Comparison of ENCODE assay signal across 1 cellular context in genomic region chr1:228165372-228166169, GRCh38.
A peak's percentile ranks its signal among the peaks of the same experiment; 100 is the strongest.
TF ChIP-seq lines count a peak whose summit lies in the region.

IBA57 (plus strand) TSS chr1:228165804; CDS start chr1:228165817, 13 bp downstream.

TF ChIP-seq in GM12878, 131 proteins besides CTCF, POLR2A, EP300 and RAD21 (continued from another document and continues in another):
- TF ChIP-seq BCL3 (IDR thresholded peaks at IDR 0.05; ENCODE audit: borderline replicate concordance, insufficient read depth, low read depth, low read length, poor library complexity, severe bottlenecking) (peak; percentile 30), IKZF2 (IDR thresholded peaks at IDR 0.05) (no peak), IKZF1 (conservative IDR thresholded peaks at IDR 0.05) (peak; percentile 97), CHD4 (IDR thresholded peaks at IDR 0.05) (no peak), DPF2 (IDR thresholded peaks at IDR 0.05) (peak; percentile 90), BACH1 (IDR thresholded peaks at IDR 0.05; ENCODE audit: borderline replicate concordance) (peak; percentile 97), POLR2AphosphoS2 (IDR thresholded peaks at IDR 0.05; ENCODE audit: low read depth, low read length) (peak; percentile 93), NR2C1 (IDR thresholded peaks at IDR 0.05) (peak; percentile 77), ETV6 (conservative IDR thresholded peaks at IDR 0.05 in 1 of 2, IDR thresholded peaks at IDR 0.05 in 1 of 2; ENCODE audit: borderline replicate concordance in 1 of 2, low read depth in 1 of 2) (0 out of 4 replicates have a peak, but pooled peaks have one; percentile 24 to 50), SMARCA5 (IDR thresholded peaks at IDR 0.05) (peak; percentile 97), ZNF687 (IDR thresholded peaks at IDR 0.05) (peak; percentile 97), RBBP5 (conservative IDR thresholded peaks at IDR 0.05) (no peak), ZBTB33 (IDR thresholded peaks at IDR 0.05) (peak; percentile 22; the same call in 1 of the 2 replicates), CEBPB (IDR thresholded peaks at IDR 0.05; ENCODE audit: borderline replicate concordance in 1 of 2, low read depth in 2 of 2, low read length in 2 of 2) (no peak), HCFC1 (IDR thresholded peaks at IDR 0.05; ENCODE audit: low read length) (peak; percentile 68), TAF1 (IDR thresholded peaks at IDR 0.05; ENCODE audit: borderline replicate concordance, low read depth, low read length) (peak; percentile 99), E2F8 (IDR thresholded peaks at IDR 0.05; ENCODE audit: low read depth, partially characterized antibody) (no peak), MYB (IDR thresholded peaks at IDR 0.05; ENCODE audit: borderline replicate concordance, low read depth, low read length) (no peak), MYC (IDR thresholded peaks at IDR 0.05; ENCODE audit: insufficient read depth, insufficient read length, insufficient replicate concordance, low read length, severe bottlenecking) (no peak), ZNF207 (IDR thresholded peaks at IDR 0.05; ENCODE audit: borderline replicate concordance) (peak; percentile 100), ATF2 (IDR thresholded peaks at IDR 0.05; ENCODE audit: low read length) (no peak; the same call in 1 of the 2 replicates), MEF2B (IDR thresholded peaks at IDR 0.05; ENCODE audit: partially characterized antibody, poor library complexity, severe bottlenecking) (no peak), ZBTB11 (CRISPR knock-in tag; IDR thresholded peaks at IDR 0.05) (no peak; the same call in 1 of the 2 replicates), REST (IDR thresholded peaks at IDR 0.05; ENCODE audit: low read depth, low read length) (peak; percentile 19; the same call in 1 of the 2 replicates), RAD51 (IDR thresholded peaks at IDR 0.05) (no peak), CBFB (IDR thresholded peaks at IDR 0.05; ENCODE audit: low read depth) (no peak), STAT1 (conservative IDR thresholded peaks at IDR 0.05) (peak; percentile 99), NR2C2 (IDR thresholded peaks at IDR 0.05; ENCODE audit: borderline replicate concordance, control insufficient read depth, insufficient read length, low read depth) (no peak), CEBPZ (IDR thresholded peaks at IDR 0.05; ENCODE audit: low read depth, low read length) (no peak), ATF7 (IDR thresholded peaks at IDR 0.05; ENCODE audit: low read depth) (peak; percentile 99), KAT2A (conservative IDR thresholded peaks at IDR 0.05; ENCODE audit: control insufficient read depth, low read depth, low read length) (no peak)
